ENCODE assay signal across 8 cellular contexts in genomic region chr9:128203024-128203841, GRCh38. TPM values are rescaled to one million over a fixed set of nuclear protein-coding genes. Genes with fewer than 3 reads are reported as not detected.
DNase-seq lines count a peak whose midpoint lies in the region; ATAC-seq and TF ChIP-seq lines count a peak whose summit lies in the region.

TSS of gene DNM1 (plus strand) at chr9:128203379. CDS start at chr9:128203471, 92 bp downstream.

- CTCF ChIA-PET in CD8-positive, alpha-beta T cell (lab: Charles Lee): interaction anchor here (0.6 to 1.1 kb wide), 2 partner anchors 8 to 89 kb away, joined by 3 to 5 read pairs; no protein-coding TSS in a partner anchor

- no peaks in the 10 kb centered on the region for H3K9me3 ChIP-seq in CD8-positive, alpha-beta T cell (ENCODE audit: low read length)
- no peaks in the 10 kb centered on the region for H3K9me3 ChIP-seq in SK-N-MC (ENCODE audit: low read depth, low read length)
- H3K9me3 ChIP-seq in osteoblast (ENCODE audit: low read depth, low read length): no peaks in the 10 kb centered on the region
- no peaks in the 10 kb centered on the region for H3K9me3 ChIP-seq in thoracic aorta

- H3K36me3 Mint-ChIP-seq in CD8-positive, alpha-beta T cell: no peaks in the 10 kb centered on the region
- H3K36me3 Mint-ChIP-seq in activated naive CD4-positive, alpha-beta T cell treated with anti-CD3 and anti-CD28 coated beads, Interleukin-2, amount 50 U/mL, for 24 hours: no peaks in the 10 kb centered on the region

- H3K36me3 ChIP-seq in CD8-positive, alpha-beta T cell (ENCODE audit: insufficient read depth, low read length): no peaks in the 10 kb centered on the region
- H3K36me3 ChIP-seq in SK-N-MC (ENCODE audit: insufficient read depth, low read length): no peaks in the 10 kb centered on the region
- no peaks in the 10 kb centered on the region for H3K36me3 ChIP-seq in osteoblast (ENCODE audit: insufficient read depth, low read length)
- no peaks in the 10 kb centered on the region for H3K36me3 ChIP-seq in thoracic aorta

- no peak within 1 kb of the TSS for H3K27ac ChIP-seq in CD8-positive, alpha-beta T cell (ENCODE audit: low read depth, low read length)
- no peak within 1 kb of the TSS for H3K27ac ChIP-seq in SK-N-MC
- no peak within 1 kb of the TSS for H3K27ac ChIP-seq in osteoblast (ENCODE audit: low read depth, low read length)
- no peak within 1 kb of the TSS for H3K27ac ChIP-seq in thoracic aorta

- TF ChIP-seq CTCF in CD8-positive, alpha-beta T cell (IDR thresholded peaks at IDR 0.05): peak; percentile 85
- peak; percentile 95 for TF ChIP-seq CTCF in GM20000 (IDR thresholded peaks at IDR 0.05; ENCODE audit: extremely low read depth, missing control alignments)
- peak; percentile 66 for TF ChIP-seq CTCF in osteoblast (IDR thresholded peaks at IDR 0.05; ENCODE audit: extremely low read depth, low read depth, low read length)
- peak; percentile 73 for TF ChIP-seq CTCF in thoracic aorta (IDR thresholded peaks at IDR 0.05)

- no peaks in the 10 kb centered on the region for H3K79me2 ChIP-seq in osteoblast (ENCODE audit: insufficient read depth, low read length)

- peak within 1 kb of the TSS; percentile 66 for H3K9ac ChIP-seq in SK-N-MC (ENCODE audit: insufficient read length)

- peaks cover 3% of the 10 kb centered on the region for H3K27me3 ChIP-seq in CD8-positive, alpha-beta T cell (ENCODE audit: insufficient read depth, low read length)
- H3K27me3 ChIP-seq in osteoblast (ENCODE audit: insufficient read depth, low read length): no peaks in the 10 kb centered on the region
- H3K27me3 ChIP-seq in thoracic aorta (replicated peaks; ENCODE audit: insufficient read depth): peaks cover 8% of the 10 kb centered on the region

- H3K9me3 Mint-ChIP-seq in CD8-positive, alpha-beta T cell: no peaks in the 10 kb centered on the region
- no peaks in the 10 kb centered on the region for H3K9me3 Mint-ChIP-seq in activated naive CD4-positive, alpha-beta T cell treated with anti-CD3 and anti-CD28 coated beads, Interleukin-2, amount 50 U/mL, for 24 hours

- H3K4me1 Mint-ChIP-seq in CD8-positive, alpha-beta T cell (ENCODE audit: low read depth): peaks cover 9% of the 10 kb centered on the region
- H3K4me1 Mint-ChIP-seq in activated naive CD4-positive, alpha-beta T cell treated with anti-CD3 and anti-CD28 coated beads, Interleukin-2, amount 50 U/mL, for 24 hours: peaks cover 12% of the 10 kb centered on the region

- H3K27ac Mint-ChIP-seq in CD8-positive, alpha-beta T cell: no peak within 1 kb of the TSS
- peak within 1 kb of the TSS; percentile 52 for H3K27ac Mint-ChIP-seq in activated naive CD4-positive, alpha-beta T cell treated with anti-CD3 and anti-CD28 coated beads, Interleukin-2, amount 50 U/mL, for 24 hours

- peaks cover 10% of the 10 kb centered on the region for H3K27me3 Mint-ChIP-seq in CD8-positive, alpha-beta T cell (ENCODE audit: low read depth)
- peaks cover 3% of the 10 kb centered on the region for H3K27me3 Mint-ChIP-seq in activated naive CD4-positive, alpha-beta T cell treated with anti-CD3 and anti-CD28 coated beads, Interleukin-2, amount 50 U/mL, for 24 hours

- intact Hi-C loops in CD8-positive, alpha-beta T cell (cut with DNase I, micrococcal nuclease): loop anchor here (1.0 to 5.0 kb wide), 6 partner anchors 11 to 241 kb away; partner anchors contain the start of genes BBLN (in 2 of the 2) and URM1 (in 1 of the 2)
- intact Hi-C loops in head of caudate nucleus (cut with DNase I): no loop called here

- POLR2A ChIA-PET in CD8-positive, alpha-beta T cell (lab: Charles Lee): no interaction called here

- peak; percentile 99 for ATAC-seq in CD8-positive, alpha-beta T cell
- ATAC-seq in thoracic aorta (ENCODE audit: insufficient number of reproducible peaks, low FRiP score, low read depth): peak; percentile 57

- peak within 1 kb of the TSS; percentile 86 for H2AFZ ChIP-seq in osteoblast (ENCODE audit: low read length)

- peaks cover 2% of the 10 kb centered on the region for H4K20me1 ChIP-seq in osteoblast (ENCODE audit: insufficient read depth, low read length)

- peak within 1 kb of the TSS; percentile 66 for H3K4me3 ChIP-seq in CD8-positive, alpha-beta T cell (ENCODE audit: low read depth, low read length)
- peak within 1 kb of the TSS; percentile 87 for H3K4me3 ChIP-seq in SK-N-MC
- H3K4me3 ChIP-seq in osteoblast (ENCODE audit: insufficient read depth, low read length): peak within 1 kb of the TSS; percentile 74
- H3K4me3 ChIP-seq in thoracic aorta: peak within 1 kb of the TSS; percentile 72

- peak; percentile 52 to 86 (median 66) for DNase-seq in CD8-positive, alpha-beta T cell
- DNase-seq in GM20000 (ENCODE audit: low spot score): peak; percentile 99
- peak; percentile 95 for DNase-seq in HuH-7.5 (ENCODE audit: low spot score)
- DNase-seq in SK-N-MC (ENCODE audit: low read depth, low spot score): no peak
- DNase-seq in head of caudate nucleus: peak in 40 of 42 donors; percentile 52 to 87 (median 70)
- peak; percentile 100 for DNase-seq in osteoblast (ENCODE audit: insufficient read length, low spot score, missing footprints)
- no peak for DNase-seq in thoracic aorta (ENCODE audit: low spot score)

- peaks cover 13% of the 10 kb centered on the region for H3K4me1 ChIP-seq in CD8-positive, alpha-beta T cell (ENCODE audit: insufficient read depth, low read length)
- peaks cover 18% of the 10 kb centered on the region for H3K4me1 ChIP-seq in osteoblast (ENCODE audit: insufficient read depth, low read length)
- peaks cover 7 to 11% of the 10 kb centered on the region in 2 donors for H3K4me1 ChIP-seq in thoracic aorta (ENCODE audit: control insufficient read depth in 1 of 2, low read depth in 2 of 2)

- H3K4me3 Mint-ChIP-seq in CD8-positive, alpha-beta T cell: peak within 1 kb of the TSS; percentile 72
- peak within 1 kb of the TSS; percentile 71 for H3K4me3 Mint-ChIP-seq in activated naive CD4-positive, alpha-beta T cell treated with anti-CD3 and anti-CD28 coated beads, Interleukin-2, amount 50 U/mL, for 24 hours

- peak within 1 kb of the TSS; percentile 89 for H3K4me2 ChIP-seq in osteoblast (ENCODE audit: insufficient read depth, low read length)

RNA-seq across cellular contexts. Expression of gene DNM1, which starts in this region (rescaled TPM):
- 1 to 10 TPM; 1.4 to 1.5 TPM for total RNA-seq in CD8-positive, alpha-beta T cell
- total RNA-seq in osteoblast: 3.6 and 6.5 TPM in 2 replicates
- 1 to 10 TPM; 7.2 to 9.7 TPM for total RNA-seq in thoracic aorta

Comparison
In these comparisons a context has a peak if more than half of its experiments do, and no peak if none do; other contexts are left out.
1. DNase-seq: peak in CD8-positive, alpha-beta T cell (7 of 7), GM20000 (single experiment), HuH-7.5 (single experiment), head of caudate nucleus (40 of 42) and osteoblast (single experiment); none in SK-N-MC (single experiment) and thoracic aorta (single experiment).
2. Peak in every context shown above with its lines, with median percentiles within 50 percentile points of each other: H3K4me3 ChIP-seq and CTCF ChIP-seq.